ENCODE assay signal across 9 cellular contexts in genomic region chr6:43773981-43774775, GRCh38. TPM values are rescaled to one million over a fixed set of nuclear protein-coding genes. Genes with fewer than 3 reads are reported as not detected.
DNase-seq lines count a peak whose midpoint lies in the region; ATAC-seq, FAIRE-seq and TF ChIP-seq lines count a peak whose summit lies in the region.
"Had no signal": no experiment of that assay in that cellular context is flagged by ENCODE, and none has a peak within 500 bp of the region (broad histone marks: within the 10 kb centered on the region; RNA-seq: fewer than 3 reads in every experiment).

No MANE protein-coding gene starts in this region.

- no peak for TF ChIP-seq RAD21 in HepG2 (CRISPR knock-in tag; IDR thresholded peaks at IDR 0.05)

- no peak for TF ChIP-seq CTCF in adrenal gland (IDR thresholded peaks at IDR 0.05)
- no peak for TF ChIP-seq CTCF in HepG2 (CRISPR knock-in tag; IDR thresholded peaks at IDR 0.05)
- TF ChIP-seq CTCF in tibial nerve (IDR thresholded peaks at IDR 0.05): no peak

- H3K27ac ChIP-seq in adrenal gland: peak overlapping the region; percentile 8 to 97 (median 94)
- H3K27ac ChIP-seq in HepG2 (ENCODE audit: extremely low read length, insufficient read depth, low read length): peak overlapping the region; percentile 86
- peak overlapping the region; percentile 66 to 93 (median 88) for H3K27ac ChIP-seq in tibial nerve

- H3K4me3 ChIP-seq in adrenal gland: peak overlapping the region in 1 of 4 donors; percentile 84
- peak overlapping the region; percentile 90 to 98 (median 95) for H3K4me3 ChIP-seq in HepG2 (replicated peaks in 1 of 3; ENCODE audit: insufficient read depth in 1 of 3, low read depth in 2 of 3, low read length in 3 of 3)
- H3K4me3 ChIP-seq in tibial nerve: peak overlapping the region in 2 of 4 donors; percentile 17 to 83

- 40 to 48% (median 46%) methylated on average over 12 of the region's 12 CpGs for WGBS in adrenal gland, 4 donors
- 56% methylated on average over 12 of the region's 12 CpGs for WGBS in HepG2 (ENCODE audit: low lambda C conversion rate)
- WGBS in tibial nerve, 2 donors: 66 to 72% methylated on average over 12 of the region's 12 CpGs

- TF ChIP-seq POLR2A in adrenal gland (IDR thresholded peaks at IDR 0.05) (no peak), HepG2 (IDR thresholded peaks at IDR 0.05; ENCODE audit: insufficient read depth in 1 of 2, low read depth in 2 of 2, low read length in 2 of 2) (no peak), tibial nerve (IDR thresholded peaks at IDR 0.05) (no peak)

- H3K4me2 ChIP-seq in HepG2 (ENCODE audit: low read depth, low read length): peak overlapping the region; percentile 95

- no peak overlapping the region for H2AFZ ChIP-seq in HepG2 (ENCODE audit: low read length)

- CTCF ChIA-PET in activated CD8-positive, alpha-beta memory T cell treated with anti-CD3 and anti-CD28 coated beads, Interleukin-2, amount 10 ng/mL, durations not matched to agents 7 days and 5 days (lab: Charles Lee): interaction anchor here (1.0 to 4.0 kb wide), 37 partner anchors 9 to 464 kb away, joined by 3 to 51 read pairs (median 6); partner anchors contain the start of gene MRPS18A
- CTCF ChIA-PET in HepG2 (lab: Yijun Ruan, JAX; ENCODE audit: low intra/inter-chr PET ratio, low total read pairs): interaction anchor here (1.0 to 3.2 kb wide), 12 partner anchors 43 to 305 kb away, joined by 3 to 20 read pairs (median 6); no protein-coding TSS in a partner anchor

- peak overlapping the region; percentile 97 for H3K9ac ChIP-seq in HepG2 (ENCODE audit: insufficient read depth, low read depth, low read length)

- H3K4me1 Mint-ChIP-seq in activated CD8-positive, alpha-beta memory T cell treated with anti-CD3 and anti-CD28 coated beads, Interleukin-2, amount 10 ng/mL, durations not matched to agents 7 days and 5 days: peaks cover 41% of the 10 kb centered on the region

- H3K9me3 ChIP-seq in adrenal gland (replicated peaks in 1 of 3): no peaks in the 10 kb centered on the region
- no peaks in the 10 kb centered on the region for H3K9me3 ChIP-seq in HepG2 (ENCODE audit: low read length)
- H3K9me3 ChIP-seq in tibial nerve: no peaks in the 10 kb centered on the region

- DNase-seq in activated CD8-positive, alpha-beta memory T cell treated with anti-CD3 and anti-CD28 coated beads, Interleukin-2, amount 10 ng/mL, durations not matched to agents 7 days and 5 days: no peak
- no peak for DNase-seq in activated CD8-positive, alpha-beta memory T cell treated with anti-CD3 and anti-CD28 coated beads, Interleukin-2, amount 50 U/mL, for 48 hours
- DNase-seq in adrenal gland (peak in 2 of 7 donors; percentile 14 to 30), HepG2 (ENCODE audit: low spot score) (no peak), tibial nerve (ENCODE audit: low spot score in 2 of 2) (no peak), NCI-H2171 treated with DMSO at 0.1 percent for 48 hours (lab: John Stamatoyannopoulos, UW) (no peak)

- ATAC-seq in activated CD8-positive, alpha-beta memory T cell treated with anti-CD3 and anti-CD28 coated beads, Interleukin-2, amount 10 ng/mL, durations not matched to agents 7 days and 5 days: no peak
- no peak for ATAC-seq in HepG2
- no peak for ATAC-seq in HG02588 (IDR thresholded peaks at IDR 0.05; ENCODE audit: unreplicated experiment)
- ATAC-seq in HG02763 (IDR thresholded peaks at IDR 0.05; ENCODE audit: unreplicated experiment): no peak

- H3K9me3 Mint-ChIP-seq in activated CD8-positive, alpha-beta memory T cell treated with anti-CD3 and anti-CD28 coated beads, Interleukin-2, amount 10 ng/mL, durations not matched to agents 7 days and 5 days (ENCODE audit: low read depth): no peaks in the 10 kb centered on the region
- H3K9me3 Mint-ChIP-seq: memory B cell had no signal

- intact Hi-C loops in adrenal gland (cut with DNase I) (loop anchor here in 1 of 2 donors (5.0 kb wide), 1 partner anchor 63 kb away; no protein-coding TSS in a partner anchor), HepG2 (cut with micrococcal nuclease; ENCODE audit: unreplicated experiment) (loop anchor here (1.0 to 5.0 kb wide), 5 partner anchors 43 to 177 kb away; no protein-coding TSS in a partner anchor)

- peaks cover 79% of the 10 kb centered on the region for H4K20me1 ChIP-seq in HepG2 (ENCODE audit: insufficient read depth, low read length)

- H3K36me3 ChIP-seq in adrenal gland (replicated peaks in 1 of 2) (peaks cover 0 to 22% of the 10 kb centered on the region in 2 donors), HepG2 (replicated peaks in 1 of 2; ENCODE audit: control insufficient read depth in 1 of 2, insufficient read depth in 2 of 2, low read length in 2 of 2) (peaks cover 33 to 56% of the 10 kb centered on the region in 2 experiments), tibial nerve (peaks cover 0 to 33% (median 0%) of the 10 kb centered on the region in 3 donors)

- no peak for TF ChIP-seq EP300 in HepG2 (IDR thresholded peaks at IDR 0.05; ENCODE audit: low read depth in 2 of 2, low read length in 2 of 2)
- no peak for TF ChIP-seq EP300 in HepG2 (CRISPR knock-in tag; IDR thresholded peaks at IDR 0.05; ENCODE audit: borderline replicate concordance)
- TF ChIP-seq EP300 in tibial nerve (IDR thresholded peaks at IDR 0.05): no peak

- peak overlapping the region; percentile 17 for H3K4me3 Mint-ChIP-seq in activated CD8-positive, alpha-beta memory T cell treated with anti-CD3 and anti-CD28 coated beads, Interleukin-2, amount 10 ng/mL, durations not matched to agents 7 days and 5 days

- H3K27me3 Mint-ChIP-seq in activated CD8-positive, alpha-beta memory T cell treated with anti-CD3 and anti-CD28 coated beads, Interleukin-2, amount 10 ng/mL, durations not matched to agents 7 days and 5 days: no peaks in the 10 kb centered on the region

- H3K27me3 ChIP-seq in adrenal gland (no peaks in the 10 kb centered on the region), HepG2 (ENCODE audit: control insufficient read depth in 1 of 2, insufficient read depth in 2 of 2, low read length in 2 of 2) (no peaks in the 10 kb centered on the region; a peak in 1 of 5 replicates), tibial nerve (no peaks in the 10 kb centered on the region)

- in situ Hi-C loops in HepG2 (cut with HindIII; ENCODE audit: extremely low pct_ligation_motif_present, low pct_unique_long_range_greater_than_20kb): loop anchor here (5.0 kb wide), 3 partner anchors 33 to 303 kb away; no protein-coding TSS in a partner anchor

- no peak overlapping the region for H3K27ac Mint-ChIP-seq in activated CD8-positive, alpha-beta memory T cell treated with anti-CD3 and anti-CD28 coated beads, Interleukin-2, amount 10 ng/mL, durations not matched to agents 7 days and 5 days
- H3K27ac Mint-ChIP-seq: memory B cell had no signal

- H3K79me2 ChIP-seq in HepG2 (ENCODE audit: insufficient read depth, low read length): peaks cover 85% of the 10 kb centered on the region

- peaks cover 12% of the 10 kb centered on the region for H3K36me3 Mint-ChIP-seq in activated CD8-positive, alpha-beta memory T cell treated with anti-CD3 and anti-CD28 coated beads, Interleukin-2, amount 10 ng/mL, durations not matched to agents 7 days and 5 days
- H3K36me3 Mint-ChIP-seq: memory B cell had no signal

- POLR2A ChIA-PET in HepG2 (lab: Yijun Ruan, JAX): interaction anchor here (0.8 to 4.0 kb wide), 22 partner anchors 9 to 321 kb away, joined by 3 to 66 read pairs (median 4); no protein-coding TSS in a partner anchor

- BruUV-seq in HepG2 (replicated peaks; lab: Mats Ljungman, UMichigan): no TSS peak

- no peak for FAIRE-seq in HepG2 (lab: Jason Lieb, UNC)

- peaks cover 42 to 47% of the 10 kb centered on the region in 2 donors for H3K4me1 ChIP-seq in adrenal gland (replicated peaks in 1 of 2)
- peaks cover 43% of the 10 kb centered on the region for H3K4me1 ChIP-seq in HepG2 (ENCODE audit: insufficient read depth, low read length)
- H3K4me1 ChIP-seq in tibial nerve: peaks cover 0 to 56% (median 27%) of the 10 kb centered on the region in 4 donors

TF ChIP-seq in HepG2, 621 proteins besides CTCF, POLR2A, EP300 and RAD21 (continues in another document):
- TF ChIP-seq ZNF615 (CRISPR knock-in tag; IDR thresholded peaks at IDR 0.05; ENCODE audit: borderline replicate concordance): no peak
- TF ChIP-seq NCOA1 (CRISPR knock-in tag; IDR thresholded peaks at IDR 0.05): no peak
- TF ChIP-seq ZNF878 (CRISPR knock-in tag; IDR thresholded peaks at IDR 0.05): no peak

RNA-seq across cellular contexts. Expression of gene VEGFA, which starts 4.2 kb away (rescaled TPM):
- total RNA-seq in activated CD8-positive, alpha-beta memory T cell treated with anti-CD3 and anti-CD28 coated beads, Interleukin-2, amount 10 ng/mL, durations not matched to agents 7 days and 5 days: 10 to 100 TPM; 27.8 to 29.0 TPM
- total RNA-seq in adrenal gland: 100 to 1,000 TPM in 3 of 8 donors, 10 to 100 TPM in 5; 31.5 to 343 (median 67.0) TPM
- 100 to 1,000 TPM in 2 of 3 donors, 10 to 100 TPM in 1; 89.5 to 146 (median 129) TPM for polyA plus RNA-seq in adrenal gland
- 34.1 and 68.1 TPM in 2 replicates for total RNA-seq in HepG2 (2016; rRNA removed; fragmentation: Illumina TruSeq; extraction: Trizol)
- 13.4 and 14.2 TPM in 2 replicates for total RNA-seq in HepG2 (2016; cell fraction: cytosol; rRNA removed; fragmentation: Illumina TruSeq; extraction: Trizol; ENCODE audit: low read depth)
- 26.8 and 72.7 TPM in 2 replicates for total RNA-seq in HepG2 (2016; cell fraction: insoluble cytoplasmic fraction; rRNA removed; fragmentation: Illumina TruSeq; extraction: Trizol)
- total RNA-seq in HepG2 (2016; cell fraction: membrane; rRNA removed; fragmentation: Illumina TruSeq; extraction: Trizol): 33.1 and 34.4 TPM in 2 replicates
- total RNA-seq in HepG2 (2016; cell fraction: nucleus; rRNA removed; fragmentation: Illumina TruSeq; extraction: Trizol): 81.5 and 95.8 TPM in 2 replicates
- 629 and 1,104 TPM in 2 replicates for polyA plus RNA-seq in HepG2 (2011; rRNA removed)
- 292 and 298 TPM in 2 replicates for polyA plus RNA-seq in HepG2 (2011; cell fraction: cytosol; rRNA removed)
- polyA plus RNA-seq in HepG2 (2011; cell fraction: nucleus; rRNA removed): 3,652 and 4,474 TPM in 2 replicates
- polyA plus RNA-seq in HepG2 (2012): 463 and 546 TPM in 2 replicates
- polyA plus RNA-seq in HepG2 (2016; cell fraction: cytosol; fragmentation: Illumina TruSeq; extraction: Trizol; ENCODE audit: low read depth): 9.2 and 10.7 TPM in 2 replicates
- 34.1 and 41.6 TPM in 2 replicates for polyA plus RNA-seq in HepG2 (2016; cell fraction: insoluble cytoplasmic fraction; fragmentation: Illumina TruSeq; extraction: Trizol; ENCODE audit: low read depth)
- 24.8 and 25.3 TPM in 2 replicates for polyA plus RNA-seq in HepG2 (2016; cell fraction: membrane; fragmentation: Illumina TruSeq; extraction: Trizol; ENCODE audit: low read depth)
- 253 and 267 TPM in 2 replicates for polyA plus RNA-seq in HepG2 (2016; cell fraction: nucleus; fragmentation: Illumina TruSeq; extraction: Trizol; ENCODE audit: insufficient read depth, low read depth)
- 238 and 645 TPM in 2 replicates for polyA minus RNA-seq in HepG2 (2011; rRNA and poly(A)+ RNA removed; ENCODE audit: low replicate concordance)
- 122 and 136 TPM in 2 replicates for polyA minus RNA-seq in HepG2 (2011; cell fraction: cytosol; rRNA and poly(A)+ RNA removed)
- polyA minus RNA-seq in HepG2 (2011; cell fraction: nucleus; rRNA and poly(A)+ RNA removed): 312 and 405 TPM in 2 replicates
- total RNA-seq in tibial nerve: 100 to 1,000 TPM; 175 to 220 (median 177) TPM
